ENCODE assay signal across 18 cellular contexts in genomic region chr17:28860363-28860808, GRCh38. TPM values are rescaled to one million over a fixed set of nuclear protein-coding genes. Genes with fewer than 3 reads are reported as not detected.
DNase-seq lines count a peak whose midpoint lies in the region; ATAC-seq and TF ChIP-seq lines count a peak whose summit lies in the region.
"Had no signal": no experiment of that assay in that cellular context is flagged by ENCODE, and none has a peak within 500 bp of the region (broad histone marks: within the 10 kb centered on the region; RNA-seq: fewer than 3 reads in every experiment).

No MANE protein-coding gene starts in this region.

- no peaks in the 10 kb centered on the region for H3F3A ChIP-seq in PC-3 (ENCODE audit: low read length, unreplicated experiment)

- POLR2A ChIA-PET in PC-3 (lab: Charles Lee; ENCODE audit: unreplicated experiment): no interaction called here

- ATAC-seq in activated T-helper 17 cell treated with anti-CD3 and anti-CD28 coated beads, Interleukin-2, amount 50 U/mL, for 72 hours (replicated peaks): no peak
- ATAC-seq in PC-3: no peak
- ATAC-seq: HepG2 had no signal

- H3K27me3 Mint-ChIP-seq in activated T-helper 17 cell treated with anti-CD3 and anti-CD28 coated beads, Interleukin-2, amount 50 U/mL, for 72 hours: no peaks in the 10 kb centered on the region
- peaks cover 4% of the 10 kb centered on the region for H3K27me3 Mint-ChIP-seq in nephron (ENCODE audit: low read depth)
- H3K27me3 Mint-ChIP-seq: CD4-positive, alpha-beta memory T cell; IgD-negative memory B cell had no signal

- no peak overlapping the region for H3K4me3 Mint-ChIP-seq in activated T-helper 17 cell treated with anti-CD3 and anti-CD28 coated beads, Interleukin-2, amount 50 U/mL, for 72 hours
- peak overlapping the region in 2 of 3 experiments; percentile 20 to 51 for H3K4me3 Mint-ChIP-seq in nephron
- H3K4me3 Mint-ChIP-seq: CD14-positive monocyte; CD4-positive, alpha-beta memory T cell; H9; IgD-negative memory B cell had no signal

- no peaks in the 10 kb centered on the region for H3K27me3 ChIP-seq in mammary epithelial cell (ENCODE audit: insufficient read depth, low read length)
- no peaks in the 10 kb centered on the region for H3K27me3 ChIP-seq in breast epithelium
- H3K27me3 ChIP-seq in PC-3 (ENCODE audit: low read length): no peaks in the 10 kb centered on the region
- H3K27me3 ChIP-seq: BLaER1 had no signal

- H3K79me2 ChIP-seq in mammary epithelial cell (ENCODE audit: insufficient read depth, low read length): peaks cover 11% of the 10 kb centered on the region
- H3K79me2 ChIP-seq in PC-3 (ENCODE audit: low read length): peaks cover 9% of the 10 kb centered on the region

- WGBS in mammary epithelial cell (ENCODE audit: low coverage, missing lambda C conversion rate): 84% methylated on average over 3 of the region's 4 CpGs

- intact Hi-C loops in mammary epithelial cell (cut with micrococcal nuclease) (no loop called here), breast epithelium (cut with DNase I; ENCODE audit: low total_unique reads) (no loop called here), PC-3 (cut with micrococcal nuclease) (no loop called here)

- H3K4me2 ChIP-seq in mammary epithelial cell (ENCODE audit: insufficient read depth, low read depth, low read length) (no peak overlapping the region), PC-3 (ENCODE audit: low read length) (no peak overlapping the region)
- H3K4me2 ChIP-seq: BLaER1 had no signal

- H3K36me3 ChIP-seq in mammary epithelial cell (ENCODE audit: insufficient read depth, low read length) (peaks cover 2% of the 10 kb centered on the region), breast epithelium (peaks cover 7% of the 10 kb centered on the region), PC-3 (ENCODE audit: low read depth, low read length) (no peaks in the 10 kb centered on the region; the same call in none of the 2 replicates)

- H3K9ac ChIP-seq in mammary epithelial cell (ENCODE audit: insufficient read depth, low read length): no peak overlapping the region
- no peak overlapping the region for H3K9ac ChIP-seq in PC-3 (ENCODE audit: low read length)
- H3K9ac ChIP-seq: BLaER1 had no signal

- TF ChIP-seq POLR2A in breast epithelium (IDR thresholded peaks at IDR 0.05): no peak

- H4K20me1 ChIP-seq in mammary epithelial cell (ENCODE audit: insufficient read depth, low read length) (no peaks in the 10 kb centered on the region), PC-3 (ENCODE audit: low read length) (no peaks in the 10 kb centered on the region)
- H4K20me1 ChIP-seq: BLaER1 had no signal

- dilution Hi-C loops in mammary epithelial cell (cut with HindIII; ENCODE audit: low sequenced_read_pairs): no loop called here

- H3K27ac ChIP-seq in mammary epithelial cell (ENCODE audit: insufficient read depth, low read depth, low read length) (no peak overlapping the region), breast epithelium (no peak overlapping the region), PC-3 (ENCODE audit: low read length) (no peak overlapping the region)
- H3K27ac ChIP-seq: BLaER1 had no signal

- no peak overlapping the region for H3K4me3 ChIP-seq in mammary epithelial cell (replicated peaks in 1 of 3; ENCODE audit: insufficient read depth in 1 of 3, low read depth in 2 of 3, low read length in 3 of 3)
- H3K4me3 ChIP-seq in breast epithelium: no peak overlapping the region
- no peak overlapping the region for H3K4me3 ChIP-seq in PC-3 (ENCODE audit: low read length)
- H3K4me3 ChIP-seq: BLaER1 had no signal

- in situ Hi-C loops in mammary epithelial cell (cut with MboI; ENCODE audit: low sequenced_read_pairs in 2 of 2): no loop called here

- peaks cover 7% of the 10 kb centered on the region for H3K4me1 Mint-ChIP-seq in activated T-helper 17 cell treated with anti-CD3 and anti-CD28 coated beads, Interleukin-2, amount 50 U/mL, for 72 hours
- no peaks in the 10 kb centered on the region for H3K4me1 Mint-ChIP-seq in nephron

- H3K4me1 ChIP-seq in mammary epithelial cell (ENCODE audit: insufficient read depth, low read length): peaks cover 7% of the 10 kb centered on the region
- no peaks in the 10 kb centered on the region for H3K4me1 ChIP-seq in breast epithelium
- H3K4me1 ChIP-seq in PC-3 (ENCODE audit: insufficient read depth, low read length): no peaks in the 10 kb centered on the region

- TF ChIP-seq CTCF in mammary epithelial cell (conservative IDR thresholded peaks at IDR 0.05 in 1 of 2, IDR thresholded peaks at IDR 0.05 in 1 of 2; ENCODE audit: extremely low read depth in 1 of 2, insufficient read depth in 1 of 2, low read depth in 1 of 2, low read length in 2 of 2): no peak
- TF ChIP-seq CTCF in breast epithelium (IDR thresholded peaks at IDR 0.05): no peak
- TF ChIP-seq CTCF in nephron (IDR thresholded peaks at IDR 0.05; ENCODE audit: unreplicated experiment in 3 of 3): no peak
- no peak for TF ChIP-seq CTCF in PC-3 (conservative IDR thresholded peaks at IDR 0.05; ENCODE audit: low read depth, low read length)

- peak overlapping the region; percentile 48 for H3K27ac Mint-ChIP-seq in activated T-helper 17 cell treated with anti-CD3 and anti-CD28 coated beads, Interleukin-2, amount 50 U/mL, for 72 hours
- no peak overlapping the region for H3K27ac Mint-ChIP-seq in nephron
- H3K27ac Mint-ChIP-seq: CD4-positive, alpha-beta memory T cell; H9; IgD-negative memory B cell had no signal

- H3K9me3 Mint-ChIP-seq in activated T-helper 17 cell treated with anti-CD3 and anti-CD28 coated beads, Interleukin-2, amount 50 U/mL, for 72 hours: no peaks in the 10 kb centered on the region
- no peaks in the 10 kb centered on the region for H3K9me3 Mint-ChIP-seq in nephron
- H3K9me3 Mint-ChIP-seq: CD14-positive monocyte; CD4-positive, alpha-beta memory T cell; H9; IgD-negative memory B cell had no signal

- no peak overlapping the region for H2AFZ ChIP-seq in mammary epithelial cell (ENCODE audit: low read depth, low read length)
- no peak overlapping the region for H2AFZ ChIP-seq in PC-3 (ENCODE audit: low read length)

- TSS peak; percentile 22 for BruUV-seq in mammary epithelial cell (replicated peaks; lab: Mats Ljungman, UMichigan)
- no TSS peak for BruUV-seq in PC-3 (replicated peaks; lab: Mats Ljungman, UMichigan)

- CTCF ChIA-PET in mammary epithelial cell (lab: Charles Lee; ENCODE audit: low non-redundant PET) (no interaction called here), PC-3 (lab: Charles Lee) (no interaction called here)

- no peaks in the 10 kb centered on the region for H3K9me2 ChIP-seq in PC-3 (replicated peaks; ENCODE audit: low read length)

- H3K9me3 ChIP-seq in mammary epithelial cell (replicated peaks; ENCODE audit: insufficient read depth, low read length) (no peaks in the 10 kb centered on the region), breast epithelium (no peaks in the 10 kb centered on the region), PC-3 (ENCODE audit: low read length) (no peaks in the 10 kb centered on the region)
- H3K9me3 ChIP-seq: BLaER1 had no signal

- H3K36me3 Mint-ChIP-seq in activated T-helper 17 cell treated with anti-CD3 and anti-CD28 coated beads, Interleukin-2, amount 50 U/mL, for 72 hours (ENCODE audit: low read depth): peaks cover 63% of the 10 kb centered on the region
- peaks cover 35% of the 10 kb centered on the region for H3K36me3 Mint-ChIP-seq in nephron (ENCODE audit: low read depth)
- H3K36me3 Mint-ChIP-seq: IgD-negative memory B cell had no signal

- DNase-seq in mammary epithelial cell: no peak
- DNase-seq in breast epithelium (ENCODE audit: low spot score in 2 of 2): no peak
- peak in 57 of 76 experiments; percentile 12 to 85 (median 52) for DNase-seq in HUDEP-2 (lab: John Stamatoyannopoulos, UW; ENCODE audit: unreplicated experiment in 76 of 76)
- DNase-seq in kidney tubule cell (ENCODE audit: low spot score): no peak
- DNase-seq in NCI-H2081 (lab: John Stamatoyannopoulos, UW): no peak
- no peak for DNase-seq in PC-3
- DNase-seq: AML-193; Calu3; CD4-positive, alpha-beta memory T cell; DMS79 treated with DMSO at 0.1 percent for 48 hours; GF-D8; H9 had no signal

RNA-seq across cellular contexts. Expression of gene ERAL1, which starts 5.6 kb away (rescaled TPM):
- total RNA-seq in mammary epithelial cell (10 to 100 TPM; 48.4 to 53.2 TPM), breast epithelium (10 to 100 TPM; 24.3 to 51.2 (median 26.4) TPM), PC-3 (2014; rRNA removed) (25.8 and 30.5 TPM in 2 replicates)
- 68.5 TPM for polyA plus RNA-seq in mammary epithelial cell
- 83.1 TPM for polyA minus RNA-seq in mammary epithelial cell
- total RNA-seq in activated T-helper 17 cell treated with anti-CD3 and anti-CD28 coated beads, Interleukin-2, amount 50 U/mL, for 72 hours: 10 to 100 TPM; 38.2 to 60.2 TPM

RNA-seq across cellular contexts. Expression of gene FAM222B, which starts 17.8 kb away (rescaled TPM):
- 10 to 100 TPM; 11.0 to 28.9 TPM for total RNA-seq in mammary epithelial cell
- 25.3 TPM for polyA plus RNA-seq in mammary epithelial cell
- 24.8 TPM for polyA minus RNA-seq in mammary epithelial cell
- total RNA-seq in breast epithelium: 10 to 100 TPM in 2 of 3 donors, 1 to 10 TPM in 1; 9.7 to 12.0 (median 10.5) TPM
- 10 to 100 TPM; 18.7 to 25.1 TPM for total RNA-seq in activated T-helper 17 cell treated with anti-CD3 and anti-CD28 coated beads, Interleukin-2, amount 50 U/mL, for 72 hours
- 4.8 and 6.5 TPM in 2 replicates for total RNA-seq in PC-3 (2014; rRNA removed)

RNA-seq across cellular contexts. Expression of gene FLOT2, which starts 37.1 kb away (rescaled TPM):
- total RNA-seq in mammary epithelial cell (100 to 1,000 TPM in 1 of 2 donors, 10 to 100 TPM in 1; 80.2 to 129 TPM), breast epithelium (10 to 100 TPM; 49.8 to 78.3 (median 56.9) TPM), PC-3 (2014; rRNA removed) (23.1 and 34.7 TPM in 2 replicates)
- polyA plus RNA-seq in mammary epithelial cell: 105 TPM
- 226 TPM for polyA minus RNA-seq in mammary epithelial cell
- 100 to 1,000 TPM in 1 of 2 donors, 10 to 100 TPM in 1; 85.8 to 113 TPM for total RNA-seq in activated T-helper 17 cell treated with anti-CD3 and anti-CD28 coated beads, Interleukin-2, amount 50 U/mL, for 72 hours

RNA-seq across cellular contexts. Expression of gene DHRS13, which starts 42.5 kb away (rescaled TPM):
- total RNA-seq in mammary epithelial cell (1 to 10 TPM; 2.3 to 7.3 TPM), breast epithelium (10 to 100 TPM in 2 of 3 donors, 1 to 10 TPM in 1; 3.2 to 20.6 (median 14.2) TPM), PC-3 (2014; rRNA removed) (4.9 and 5.1 TPM in 2 replicates)
- 7.9 TPM for polyA plus RNA-seq in mammary epithelial cell
- polyA minus RNA-seq in mammary epithelial cell: 6.2 TPM
- 10 to 100 TPM; 24.9 to 82.1 TPM for total RNA-seq in activated T-helper 17 cell treated with anti-CD3 and anti-CD28 coated beads, Interleukin-2, amount 50 U/mL, for 72 hours

Comparison
In these comparisons a context has a peak if more than half of its experiments do, and no peak if none do; other contexts are left out.
1. DNase-seq: peak in HUDEP-2 (57 of 76); none in mammary epithelial cell (single experiment), breast epithelium (0 of 2), kidney tubule cell (single experiment), NCI-H2081 (0 of 2) and PC-3 (single experiment).